Comparison of ENCODE assay signal across 7 cellular contexts in genomic region chr19:57192993-57193392, GRCh38. TPM values are rescaled to one million over a fixed set of nuclear protein-coding genes. Genes with fewer than 3 reads are reported as not detected.
DNase-seq lines count a peak whose midpoint lies in the region; ATAC-seq and TF ChIP-seq lines count a peak whose summit lies in the region.
"Had no signal": no experiment of that assay in that cellular context is flagged by ENCODE, and none has a peak within 500 bp of the region (broad histone marks: within the 10 kb centered on the region; RNA-seq: fewer than 3 reads in every experiment).

No MANE protein-coding gene starts in this region.

- peak overlapping the region; percentile 95 for H3K4me3 ChIP-seq in GM23338
- peak overlapping the region in 1 of 4 donors; percentile 94 for H3K4me3 ChIP-seq in tibial nerve

- H3K9me2 ChIP-seq in GM23338 (ENCODE audit: insufficient read depth), result peaks cover 12% of the 10 kb centered on the region

- no peak overlapping the region for H3K27ac Mint-ChIP-seq in GM23338
- peak overlapping the region; percentile 5 for H3K27ac Mint-ChIP-seq in activated naive CD8-positive, alpha-beta T cell treated with anti-CD3 and anti-CD28 coated beads for 36 hours
- peak overlapping the region; percentile 79 to 90 for H3K27ac Mint-ChIP-seq in natural killer cell treated with Interleukin-12 subunit alpha and Interleukin-12 subunit beta and Interleukin-15 and Interleukin-18, amount 100 ng/mL, for 72 hours

- ATAC-seq in GM23338, result no peak
- ATAC-seq in natural killer cell treated with Interleukin-12 subunit alpha and Interleukin-12 subunit beta and Interleukin-15 and Interleukin-18, amount 100 ng/mL, for 72 hours, result no peak

- H4K20me1 ChIP-seq in GM23338 (replicated peaks; ENCODE audit: insufficient read depth), result peaks cover 14% of the 10 kb centered on the region

- no peak overlapping the region for H2AFZ ChIP-seq in GM23338

- DNase-seq in GM23338 (ENCODE audit: low spot score) (no peak), hypothalamus (lab: John Stamatoyannopoulos, UW) (no peak), tibial nerve (ENCODE audit: low spot score in 2 of 2) (no peak)
- no peak for DNase-seq in activated naive CD8-positive, alpha-beta T cell treated with anti-CD3 and anti-CD28 coated beads for 36 hours
- DNase-seq in natural killer cell treated with Interleukin-12 subunit alpha and Interleukin-12 subunit beta and Interleukin-15 and Interleukin-18, amount 100 ng/mL, for 72 hours (ENCODE audit: low spot score), result no peak
- DNase-seq in central memory CD4-positive, alpha-beta T cell, result no peak
- DNase-seq: NCI-H69 had no signal

- H3K9me3 ChIP-seq in tibial nerve, result peaks cover 0 to 25% (median 0%) of the 10 kb centered on the region in 4 donors

- 90 to 94% methylated on average over 5 of the region's 5 CpGs for WGBS in tibial nerve, 2 donors

- H3K4me1 Mint-ChIP-seq in GM23338, result peaks cover 15% of the 10 kb centered on the region; the same call in 2 of the 3 replicates
- peaks cover 26% of the 10 kb centered on the region for H3K4me1 Mint-ChIP-seq in activated naive CD8-positive, alpha-beta T cell treated with anti-CD3 and anti-CD28 coated beads for 36 hours
- H3K4me1 Mint-ChIP-seq in natural killer cell treated with Interleukin-12 subunit alpha and Interleukin-12 subunit beta and Interleukin-15 and Interleukin-18, amount 100 ng/mL, for 72 hours (ENCODE audit: low read depth in 2 of 2), result peaks cover 24 to 36% of the 10 kb centered on the region in 2 donors

- H3K36me3 Mint-ChIP-seq in GM23338 (ENCODE audit: low read depth), result peaks cover 68% of the 10 kb centered on the region
- peaks cover 85% of the 10 kb centered on the region for H3K36me3 Mint-ChIP-seq in activated naive CD8-positive, alpha-beta T cell treated with anti-CD3 and anti-CD28 coated beads for 36 hours
- H3K36me3 Mint-ChIP-seq in natural killer cell treated with Interleukin-12 subunit alpha and Interleukin-12 subunit beta and Interleukin-15 and Interleukin-18, amount 100 ng/mL, for 72 hours, result peaks cover 43% of the 10 kb centered on the region

- H3K4me3 Mint-ChIP-seq in GM23338, result peak overlapping the region; percentile 96
- peak overlapping the region; percentile 90 for H3K4me3 Mint-ChIP-seq in activated naive CD8-positive, alpha-beta T cell treated with anti-CD3 and anti-CD28 coated beads for 36 hours
- peak overlapping the region; percentile 89 for H3K4me3 Mint-ChIP-seq in natural killer cell treated with Interleukin-12 subunit alpha and Interleukin-12 subunit beta and Interleukin-15 and Interleukin-18, amount 100 ng/mL, for 72 hours

- H3K27ac ChIP-seq in GM23338 (ENCODE audit: low read depth) (no peak overlapping the region), tibial nerve (no peak overlapping the region)

- no peak for TF ChIP-seq CTCF in GM23338 (conservative IDR thresholded peaks at IDR 0.05; ENCODE audit: low read depth in 2 of 2)
- TF ChIP-seq CTCF in tibial nerve (IDR thresholded peaks at IDR 0.05), result no peak

- peak overlapping the region; percentile 95 for H3K4me2 ChIP-seq in GM23338

- peaks cover 8% of the 10 kb centered on the region for H3F3A ChIP-seq in GM23338 (replicated peaks; ENCODE audit: low read depth)

- H3K27me3 ChIP-seq in GM23338 (ENCODE audit: insufficient read depth) (no peaks in the 10 kb centered on the region), tibial nerve (no peaks in the 10 kb centered on the region)

- H3K4me1 ChIP-seq in GM23338 (ENCODE audit: insufficient read depth) (peaks cover 4% of the 10 kb centered on the region; the same call in 1 of the 2 replicates), tibial nerve (peaks cover 0 to 26% (median 13%) of the 10 kb centered on the region in 4 donors)

- TF ChIP-seq EP300 in tibial nerve (IDR thresholded peaks at IDR 0.05), result no peak

- TF ChIP-seq POLR2A in tibial nerve (IDR thresholded peaks at IDR 0.05), result no peak

- H3K27me3 Mint-ChIP-seq in GM23338 (ENCODE audit: insufficient read depth, low read depth, poor library complexity), result peaks cover 11% of the 10 kb centered on the region
- no peaks in the 10 kb centered on the region for H3K27me3 Mint-ChIP-seq in activated naive CD8-positive, alpha-beta T cell treated with anti-CD3 and anti-CD28 coated beads for 36 hours
- H3K27me3 Mint-ChIP-seq in natural killer cell treated with Interleukin-12 subunit alpha and Interleukin-12 subunit beta and Interleukin-15 and Interleukin-18, amount 100 ng/mL, for 72 hours, result peaks cover 2 to 6% of the 10 kb centered on the region in 2 donors

- H3K79me2 ChIP-seq in GM23338 (replicated peaks; ENCODE audit: insufficient read depth), result peaks cover 22% of the 10 kb centered on the region

- H3K9me3 Mint-ChIP-seq in GM23338, result peaks cover 33% of the 10 kb centered on the region
- peaks cover 30% of the 10 kb centered on the region for H3K9me3 Mint-ChIP-seq in activated naive CD8-positive, alpha-beta T cell treated with anti-CD3 and anti-CD28 coated beads for 36 hours
- H3K9me3 Mint-ChIP-seq in natural killer cell treated with Interleukin-12 subunit alpha and Interleukin-12 subunit beta and Interleukin-15 and Interleukin-18, amount 100 ng/mL, for 72 hours, result peaks cover 12% of the 10 kb centered on the region

- no peaks in the 10 kb centered on the region; the same call in 1 of the 2 replicates for H3K36me3 ChIP-seq in GM23338 (ENCODE audit: insufficient read depth)
- H3K36me3 ChIP-seq in tibial nerve, result peaks cover 0 to 54% (median 22%) of the 10 kb centered on the region in 3 donors

RNA-seq across cellular contexts. Expression of gene ZNF264, which starts 1.7 kb away (rescaled TPM):
- 15.5 and 25.9 TPM in 2 replicates for total RNA-seq in GM23338 (2014; rRNA removed; shearing (Covaris generic))
- polyA plus RNA-seq in GM23338 (2016; fragmentation: Nextera tagmentation; extraction: Ambion mirVana), result 3.4 and 4.0 TPM in 2 replicates
- 10 to 100 TPM; 20.0 to 21.7 TPM for total RNA-seq in activated naive CD8-positive, alpha-beta T cell treated with anti-CD3 and anti-CD28 coated beads for 36 hours
- 10 to 100 TPM; 40.0 to 40.6 TPM for total RNA-seq in natural killer cell treated with Interleukin-12 subunit alpha and Interleukin-12 subunit beta and Interleukin-15 and Interleukin-18, amount 100 ng/mL, for 72 hours
- total RNA-seq in tibial nerve, result 10 to 100 TPM; 37.8 to 75.6 (median 55.6) TPM

RNA-seq across cellular contexts. Expression of gene DUXA, which starts 25.7 kb away (rescaled TPM):
- not detected in 2 replicates for total RNA-seq in GM23338 (2014; rRNA removed; shearing (Covaris generic))
- not detected in 2 replicates for polyA plus RNA-seq in GM23338 (2016; fragmentation: Nextera tagmentation; extraction: Ambion mirVana)
- total RNA-seq in activated naive CD8-positive, alpha-beta T cell treated with anti-CD3 and anti-CD28 coated beads for 36 hours, result not detected
- total RNA-seq in natural killer cell treated with Interleukin-12 subunit alpha and Interleukin-12 subunit beta and Interleukin-15 and Interleukin-18, amount 100 ng/mL, for 72 hours, result not detected
- total RNA-seq in tibial nerve, result 1 to 10 TPM in 1 of 4 donors, not detected in 3; 5.5 TPM

RNA-seq across cellular contexts. Expression of gene AURKC, which starts 37.8 kb away (rescaled TPM):
- 2.4 and 6.7 TPM in 2 replicates for total RNA-seq in GM23338 (2014; rRNA removed; shearing (Covaris generic))
- polyA plus RNA-seq in GM23338 (2016; fragmentation: Nextera tagmentation; extraction: Ambion mirVana), result 3.2 and 4.9 TPM in 2 replicates
- 1 to 10 TPM; 1.2 to 1.3 TPM for total RNA-seq in activated naive CD8-positive, alpha-beta T cell treated with anti-CD3 and anti-CD28 coated beads for 36 hours
- total RNA-seq in natural killer cell treated with Interleukin-12 subunit alpha and Interleukin-12 subunit beta and Interleukin-15 and Interleukin-18, amount 100 ng/mL, for 72 hours, result 1 to 10 TPM; 1.0 to 2.0 TPM
- 1 to 10 TPM in 3 of 4 donors, not detected in 1; 1.0 to 5.2 (median 1.8) TPM for total RNA-seq in tibial nerve

RNA-seq across cellular contexts. Expression of gene ZNF805, which starts 47.4 kb away (rescaled TPM):
- total RNA-seq in GM23338 (2014; rRNA removed; shearing (Covaris generic)), result 18.5 and 19.0 TPM in 2 replicates
- polyA plus RNA-seq in GM23338 (2016; fragmentation: Nextera tagmentation; extraction: Ambion mirVana), result 1.3 and 1.7 TPM in 2 replicates
- 1 to 10 TPM; 9.7 TPM for total RNA-seq in activated naive CD8-positive, alpha-beta T cell treated with anti-CD3 and anti-CD28 coated beads for 36 hours
- 10 to 100 TPM; 14.7 to 15.5 TPM for total RNA-seq in natural killer cell treated with Interleukin-12 subunit alpha and Interleukin-12 subunit beta and Interleukin-15 and Interleukin-18, amount 100 ng/mL, for 72 hours
- total RNA-seq in tibial nerve, result 10 to 100 TPM; 16.2 to 24.7 (median 20.3) TPM

RNA-seq across cellular contexts. Expression of gene ZIM3, which starts 48.0 kb away (rescaled TPM):
- total RNA-seq in GM23338 (2014; rRNA removed; shearing (Covaris generic)), result not detected in 2 replicates
- not detected in 2 replicates for polyA plus RNA-seq in GM23338 (2016; fragmentation: Nextera tagmentation; extraction: Ambion mirVana)
- not detected for total RNA-seq in activated naive CD8-positive, alpha-beta T cell treated with anti-CD3 and anti-CD28 coated beads for 36 hours
- total RNA-seq in natural killer cell treated with Interleukin-12 subunit alpha and Interleukin-12 subunit beta and Interleukin-15 and Interleukin-18, amount 100 ng/mL, for 72 hours, result not detected
- not detected for total RNA-seq in tibial nerve
